Comparison of ENCODE assay signal across 1 cellular context in genomic region chr17:58513391-58513912, GRCh38.
TF ChIP-seq lines count a peak whose summit lies in the region.

No MANE protein-coding gene starts in this region.

TF ChIP-seq in GM12878, 131 proteins besides CTCF, POLR2A, EP300 and RAD21 (continued from another document):
- TF ChIP-seq, protein P1, sequence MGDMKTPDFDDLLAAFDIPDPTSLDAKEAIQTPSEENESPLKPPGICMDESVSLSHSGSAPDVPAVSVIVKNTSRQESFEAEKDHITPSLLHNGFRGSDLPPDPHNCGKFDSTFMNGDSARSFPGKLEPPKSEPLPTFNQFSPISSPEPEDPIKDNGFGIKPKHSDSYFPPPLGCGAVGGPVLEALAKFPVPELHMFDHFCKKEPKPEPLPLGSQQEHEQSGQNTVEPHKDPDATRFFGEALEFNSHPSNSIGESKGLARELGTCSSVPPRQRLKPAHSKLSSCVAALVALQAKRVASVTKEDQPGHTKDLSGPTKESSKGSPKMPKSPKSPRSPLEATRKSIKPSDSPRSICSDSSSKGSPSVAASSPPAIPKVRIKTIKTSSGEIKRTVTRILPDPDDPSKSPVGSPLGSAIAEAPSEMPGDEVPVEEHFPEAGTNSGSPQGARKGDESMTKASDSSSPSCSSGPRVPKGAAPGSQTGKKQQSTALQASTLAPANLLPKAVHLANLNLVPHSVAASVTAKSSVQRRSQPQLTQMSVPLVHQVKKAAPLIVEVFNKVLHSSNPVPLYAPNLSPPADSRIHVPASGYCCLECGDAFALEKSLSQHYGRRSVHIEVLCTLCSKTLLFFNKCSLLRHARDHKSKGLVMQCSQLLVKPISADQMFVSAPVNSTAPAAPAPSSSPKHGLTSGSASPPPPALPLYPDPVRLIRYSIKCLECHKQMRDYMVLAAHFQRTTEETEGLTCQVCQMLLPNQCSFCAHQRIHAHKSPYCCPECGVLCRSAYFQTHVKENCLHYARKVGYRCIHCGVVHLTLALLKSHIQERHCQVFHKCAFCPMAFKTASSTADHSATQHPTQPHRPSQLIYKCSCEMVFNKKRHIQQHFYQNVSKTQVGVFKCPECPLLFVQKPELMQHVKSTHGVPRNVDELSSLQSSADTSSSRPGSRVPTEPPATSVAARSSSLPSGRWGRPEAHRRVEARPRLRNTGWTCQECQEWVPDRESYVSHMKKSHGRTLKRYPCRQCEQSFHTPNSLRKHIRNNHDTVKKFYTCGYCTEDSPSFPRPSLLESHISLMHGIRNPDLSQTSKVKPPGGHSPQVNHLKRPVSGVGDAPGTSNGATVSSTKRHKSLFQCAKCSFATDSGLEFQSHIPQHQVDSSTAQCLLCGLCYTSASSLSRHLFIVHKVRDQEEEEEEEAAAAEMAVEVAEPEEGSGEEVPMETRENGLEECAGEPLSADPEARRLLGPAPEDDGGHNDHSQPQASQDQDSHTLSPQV (IDR thresholded peaks at IDR 0.05) = no peak
- TF ChIP-seq, protein P2, sequence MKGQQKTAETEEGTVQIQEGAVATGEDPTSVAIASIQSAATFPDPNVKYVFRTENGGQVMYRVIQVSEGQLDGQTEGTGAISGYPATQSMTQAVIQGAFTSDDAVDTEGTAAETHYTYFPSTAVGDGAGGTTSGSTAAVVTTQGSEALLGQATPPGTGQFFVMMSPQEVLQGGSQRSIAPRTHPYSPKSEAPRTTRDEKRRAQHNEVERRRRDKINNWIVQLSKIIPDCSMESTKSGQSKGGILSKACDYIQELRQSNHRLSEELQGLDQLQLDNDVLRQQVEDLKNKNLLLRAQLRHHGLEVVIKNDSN (IDR thresholded peaks at IDR 0.05; ENCODE audit: borderline replicate concordance, extremely low read length, insufficient read depth, low read depth, low read length) = no peak
- TF ChIP-seq RELA (IDR thresholded peaks at IDR 0.05; ENCODE audit: borderline replicate concordance, partially characterized antibody) (peak; percentile 92), SMAD5 (IDR thresholded peaks at IDR 0.05; ENCODE audit: low read depth) (0 out of 2 replicates have a peak, but pooled peaks have one; percentile 28), TAF1 (IDR thresholded peaks at IDR 0.05; ENCODE audit: borderline replicate concordance, low read depth, low read length) (no peak), HDGF (IDR thresholded peaks at IDR 0.05) (peak; percentile 83; the same call in 1 of the 2 replicates), IKZF2 (IDR thresholded peaks at IDR 0.05) (peak in 1 of 2 experiments; percentile 28; a peak in 1 of 4 replicates), BACH1 (IDR thresholded peaks at IDR 0.05; ENCODE audit: borderline replicate concordance) (peak; percentile 64; the same call in 1 of the 2 replicates), RUNX3 (IDR thresholded peaks at IDR 0.05; ENCODE audit: low read length) (peak; percentile 77), RB1 (IDR thresholded peaks at IDR 0.05; ENCODE audit: borderline replicate concordance) (no peak), CHD4 (IDR thresholded peaks at IDR 0.05) (no peak), EED (IDR thresholded peaks at IDR 0.05; ENCODE audit: low read depth) (peak; percentile 70; the same call in 1 of the 2 replicates), ASH2L (IDR thresholded peaks at IDR 0.05; ENCODE audit: borderline replicate concordance, low read depth) (no peak), EGR1 (IDR thresholded peaks at IDR 0.05; ENCODE audit: borderline replicate concordance in 1 of 2, low read depth in 2 of 2, low read length in 2 of 2) (peak in 1 of 2 experiments; percentile 44; a peak in 1 of 3 replicates), MTA3 (IDR thresholded peaks at IDR 0.05; ENCODE audit: borderline replicate concordance, low read length) (0 out of 2 replicates have a peak, but pooled peaks have one; percentile 24), FOXM1 (IDR thresholded peaks at IDR 0.05; ENCODE audit: low read depth, low read length) (peak; percentile 50; the same call in 1 of the 2 replicates), BCL11A (IDR thresholded peaks at IDR 0.05; ENCODE audit: low read depth, low read length) (0 out of 2 replicates have a peak, but pooled peaks have one; percentile 18), NFIC (IDR thresholded peaks at IDR 0.05; ENCODE audit: low read depth, low read length) (peak; percentile 43; the same call in 1 of the 2 replicates), YBX1 (IDR thresholded peaks at IDR 0.05) (no peak), SMAD1 (IDR thresholded peaks at IDR 0.05; ENCODE audit: low read depth, partially characterized antibody) (no peak), YY1 (IDR thresholded peaks at IDR 0.05; ENCODE audit: low read depth, low read length) (no peak), FOXK2 (IDR thresholded peaks at IDR 0.05) (no peak), PAX5 (IDR thresholded peaks at IDR 0.05; ENCODE audit: borderline replicate concordance, low read depth, low read length) (peak; percentile 10; the same call in 1 of the 2 replicates), BHLHE40 (IDR thresholded peaks at IDR 0.05; ENCODE audit: borderline replicate concordance in 1 of 2, low read depth in 2 of 2, low read length in 1 of 2) (peak in 1 of 2 experiments; percentile 23; a peak in 2 of 4 replicates), MTA2 (IDR thresholded peaks at IDR 0.05; ENCODE audit: low read depth) (peak; percentile 46; the same call in 1 of the 2 replicates), IRF4 (IDR thresholded peaks at IDR 0.05; ENCODE audit: low read depth, low read length) (no peak), CREB1 (IDR thresholded peaks at IDR 0.05; ENCODE audit: low read depth) (peak; percentile 47), CREM (IDR thresholded peaks at IDR 0.05; ENCODE audit: low read depth) (0 out of 2 replicates have a peak, but pooled peaks have one; percentile 42), ZNF207 (IDR thresholded peaks at IDR 0.05; ENCODE audit: borderline replicate concordance) (no peak), NRF1 (conservative IDR thresholded peaks at IDR 0.05; ENCODE audit: low read depth, low read length) (no peak), IKZF1 (conservative IDR thresholded peaks at IDR 0.05) (peak; percentile 61), GATAD2B (conservative IDR thresholded peaks at IDR 0.05; ENCODE audit: low read depth) (no peak), SREBF2 (IDR thresholded peaks at IDR 0.05; ENCODE audit: low read length) (no peak), TBL1XR1 (IDR thresholded peaks at IDR 0.05; ENCODE audit: low read depth, low read length) (peak; percentile 67; the same call in 1 of the 2 replicates)
- TF ChIP-seq, protein P3, sequence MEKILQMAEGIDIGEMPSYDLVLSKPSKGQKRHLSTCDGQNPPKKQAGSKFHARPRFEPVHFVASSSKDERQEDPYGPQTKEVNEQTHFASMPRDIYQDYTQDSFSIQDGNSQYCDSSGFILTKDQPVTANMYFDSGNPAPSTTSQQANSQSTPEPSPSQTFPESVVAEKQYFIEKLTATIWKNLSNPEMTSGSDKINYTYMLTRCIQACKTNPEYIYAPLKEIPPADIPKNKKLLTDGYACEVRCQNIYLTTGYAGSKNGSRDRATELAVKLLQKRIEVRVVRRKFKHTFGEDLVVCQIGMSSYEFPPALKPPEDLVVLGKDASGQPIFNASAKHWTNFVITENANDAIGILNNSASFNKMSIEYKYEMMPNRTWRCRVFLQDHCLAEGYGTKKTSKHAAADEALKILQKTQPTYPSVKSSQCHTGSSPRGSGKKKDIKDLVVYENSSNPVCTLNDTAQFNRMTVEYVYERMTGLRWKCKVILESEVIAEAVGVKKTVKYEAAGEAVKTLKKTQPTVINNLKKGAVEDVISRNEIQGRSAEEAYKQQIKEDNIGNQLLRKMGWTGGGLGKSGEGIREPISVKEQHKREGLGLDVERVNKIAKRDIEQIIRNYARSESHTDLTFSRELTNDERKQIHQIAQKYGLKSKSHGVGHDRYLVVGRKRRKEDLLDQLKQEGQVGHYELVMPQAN (conservative IDR thresholded peaks at IDR 0.05) = peak; percentile 25; the same call in 1 of the 2 replicates
- TF ChIP-seq, protein P4, sequence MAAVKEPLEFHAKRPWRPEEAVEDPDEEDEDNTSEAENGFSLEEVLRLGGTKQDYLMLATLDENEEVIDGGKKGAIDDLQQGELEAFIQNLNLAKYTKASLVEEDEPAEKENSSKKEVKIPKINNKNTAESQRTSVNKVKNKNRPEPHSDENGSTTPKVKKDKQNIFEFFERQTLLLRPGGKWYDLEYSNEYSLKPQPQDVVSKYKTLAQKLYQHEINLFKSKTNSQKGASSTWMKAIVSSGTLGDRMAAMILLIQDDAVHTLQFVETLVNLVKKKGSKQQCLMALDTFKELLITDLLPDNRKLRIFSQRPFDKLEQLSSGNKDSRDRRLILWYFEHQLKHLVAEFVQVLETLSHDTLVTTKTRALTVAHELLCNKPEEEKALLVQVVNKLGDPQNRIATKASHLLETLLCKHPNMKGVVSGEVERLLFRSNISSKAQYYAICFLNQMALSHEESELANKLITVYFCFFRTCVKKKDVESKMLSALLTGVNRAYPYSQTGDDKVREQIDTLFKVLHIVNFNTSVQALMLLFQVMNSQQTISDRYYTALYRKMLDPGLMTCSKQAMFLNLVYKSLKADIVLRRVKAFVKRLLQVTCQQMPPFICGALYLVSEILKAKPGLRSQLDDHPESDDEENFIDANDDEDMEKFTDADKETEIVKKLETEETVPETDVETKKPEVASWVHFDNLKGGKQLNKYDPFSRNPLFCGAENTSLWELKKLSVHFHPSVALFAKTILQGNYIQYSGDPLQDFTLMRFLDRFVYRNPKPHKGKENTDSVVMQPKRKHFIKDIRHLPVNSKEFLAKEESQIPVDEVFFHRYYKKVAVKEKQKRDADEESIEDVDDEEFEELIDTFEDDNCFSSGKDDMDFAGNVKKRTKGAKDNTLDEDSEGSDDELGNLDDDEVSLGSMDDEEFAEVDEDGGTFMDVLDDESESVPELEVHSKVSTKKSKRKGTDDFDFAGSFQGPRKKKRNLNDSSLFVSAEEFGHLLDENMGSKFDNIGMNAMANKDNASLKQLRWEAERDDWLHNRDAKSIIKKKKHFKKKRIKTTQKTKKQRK (IDR thresholded peaks at IDR 0.05; ENCODE audit: low read depth, low read length) = no peak
- TF ChIP-seq, protein P5, sequence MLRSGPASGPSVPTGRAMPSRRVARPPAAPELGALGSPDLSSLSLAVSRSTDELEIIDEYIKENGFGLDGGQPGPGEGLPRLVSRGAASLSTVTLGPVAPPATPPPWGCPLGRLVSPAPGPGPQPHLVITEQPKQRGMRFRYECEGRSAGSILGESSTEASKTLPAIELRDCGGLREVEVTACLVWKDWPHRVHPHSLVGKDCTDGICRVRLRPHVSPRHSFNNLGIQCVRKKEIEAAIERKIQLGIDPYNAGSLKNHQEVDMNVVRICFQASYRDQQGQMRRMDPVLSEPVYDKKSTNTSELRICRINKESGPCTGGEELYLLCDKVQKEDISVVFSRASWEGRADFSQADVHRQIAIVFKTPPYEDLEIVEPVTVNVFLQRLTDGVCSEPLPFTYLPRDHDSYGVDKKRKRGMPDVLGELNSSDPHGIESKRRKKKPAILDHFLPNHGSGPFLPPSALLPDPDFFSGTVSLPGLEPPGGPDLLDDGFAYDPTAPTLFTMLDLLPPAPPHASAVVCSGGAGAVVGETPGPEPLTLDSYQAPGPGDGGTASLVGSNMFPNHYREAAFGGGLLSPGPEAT (IDR thresholded peaks at IDR 0.05; ENCODE audit: low read depth) = peak; percentile 74; the same call in 1 of the 2 replicates
TF ChIP-seq in GM12878: peak in this region for 21.
